ENCODE assay signal across 8 cellular contexts in the genomic region with DNA sequence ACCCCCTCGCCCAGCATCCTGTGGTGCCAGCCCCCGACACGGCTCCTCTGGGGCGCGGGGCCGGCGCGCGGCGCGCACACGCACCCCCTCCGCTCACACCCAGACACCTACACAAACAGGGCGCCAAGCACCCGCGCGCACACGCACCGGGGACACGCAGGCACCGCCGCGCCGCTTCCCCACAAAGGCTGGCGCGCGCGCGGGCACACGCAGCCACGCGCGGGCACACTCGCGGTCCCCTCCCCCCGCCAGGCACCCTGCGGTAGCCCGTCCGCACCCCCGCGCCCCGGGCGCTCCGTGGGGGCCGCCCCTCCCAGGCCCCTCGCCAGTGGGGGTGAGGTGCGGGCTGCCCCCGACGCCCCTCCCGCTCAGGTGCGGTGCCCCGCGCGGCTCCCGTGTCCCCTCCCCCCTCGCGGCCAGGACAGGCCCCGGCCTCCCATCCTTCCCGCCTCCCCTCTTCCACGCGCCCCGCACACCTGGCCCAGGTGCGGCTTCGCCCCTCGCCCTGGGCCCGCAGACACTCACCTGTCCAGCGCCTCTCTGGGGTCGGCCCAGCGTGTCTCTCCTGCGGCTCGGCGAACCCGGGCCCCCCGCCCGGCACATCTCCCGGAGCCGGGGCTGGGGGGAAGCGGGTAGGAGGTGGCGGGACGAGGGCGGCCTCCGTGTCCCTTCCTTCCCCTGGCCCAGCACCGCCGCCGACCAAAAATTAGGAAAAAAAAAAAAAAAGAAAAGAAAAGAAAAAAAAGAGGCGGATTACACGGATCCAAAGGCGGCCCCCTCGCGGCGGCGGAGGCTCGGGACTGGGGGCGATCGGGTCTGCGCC. TPM values are rescaled to one million over a fixed set of nuclear protein-coding genes. Genes with fewer than 3 reads are reported as not detected.
A peak's percentile ranks its signal among the peaks of the same experiment; 100 is the strongest.
DNase-seq lines count a peak whose midpoint lies in the region; ATAC-seq and TF ChIP-seq lines count a peak whose summit lies in the region.
"Not testable (repeated sequence)": the region's sequence is repeated elsewhere in the genome, so short reads cannot be mapped to it uniquely, and the experiment has no call there.

A gene (minus strand): TSS at position 710 of the 823 bp plus-strand sequence. CDS start 22,567 bp downstream, outside the sequence.

- H3K27ac ChIP-seq in HUES6 (ENCODE audit: low read depth, low read length) (peak within 1 kb of the TSS; percentile 79), layer of hippocampus (ENCODE audit: low read depth, low read length) (peak within 1 kb of the TSS; percentile 62)

- not testable (repeated sequence) for DNase-seq in BE2C; activated naive CD8-positive, alpha-beta T cell treated with anti-CD3 and anti-CD28 coated beads for 36 hours; epithelial cell of esophagus (ENCODE audit: low read depth)
- DNase-seq in T-cell (peak in 19 of 34 experiments; percentile 23 to 46 (median 36)), nucleus accumbens (lab: John Stamatoyannopoulos, UW) (peak in 29 of 56 donors; percentile 10 to 75 (median 33))

- H3K9ac ChIP-seq in HUES6 (ENCODE audit: low read length): peak within 1 kb of the TSS; percentile 79

- H3K4me1 Mint-ChIP-seq in T-cell: peaks cover 42 to 56% (median 50%) of the 10 kb centered on the region in 3 donors
- H3K4me1 Mint-ChIP-seq in activated naive CD8-positive, alpha-beta T cell treated with anti-CD3 and anti-CD28 coated beads for 36 hours: peaks cover 33% of the 10 kb centered on the region
- H3K4me1 Mint-ChIP-seq in stimulated activated naive CD8-positive, alpha-beta T cell treated with anti-CD3 and anti-CD28 coated beads, Interleukin-15, Interleukin-2, amounts not matched to agents 100 ng/mL and 50 ng/mL, for 24 hours (ENCODE audit: low read depth): peaks cover 35% of the 10 kb centered on the region

- H3K27ac Mint-ChIP-seq in T-cell: peak within 1 kb of the TSS; percentile 81 to 93
- peak within 1 kb of the TSS; percentile 81 for H3K27ac Mint-ChIP-seq in activated naive CD8-positive, alpha-beta T cell treated with anti-CD3 and anti-CD28 coated beads for 36 hours
- H3K27ac Mint-ChIP-seq in stimulated activated naive CD8-positive, alpha-beta T cell treated with anti-CD3 and anti-CD28 coated beads, Interleukin-15, Interleukin-2, amounts not matched to agents 100 ng/mL and 50 ng/mL, for 24 hours: peak within 1 kb of the TSS; percentile 77

- H3K4me3 ChIP-seq in BE2C (ENCODE audit: low read depth, low read length) (peak within 1 kb of the TSS; percentile 63), HUES6 (ENCODE audit: low read depth, low read length) (peak within 1 kb of the TSS; percentile 83), epithelial cell of esophagus (ENCODE audit: low read length) (peak within 1 kb of the TSS; percentile 50)

- H3K4me1 ChIP-seq in BE2C: not testable (repeated sequence)
- H3K4me1 ChIP-seq in HUES6 (ENCODE audit: control insufficient read depth, insufficient read depth, low read length): peaks cover 11% of the 10 kb centered on the region

- not testable (repeated sequence) for TF ChIP-seq CTCF in BE2C (IDR thresholded peaks at IDR 0.05; ENCODE audit: low read depth, low read length); epithelial cell of esophagus (IDR thresholded peaks at IDR 0.05; ENCODE audit: insufficient read depth, low read depth, low read length, missing control alignments)

- peaks cover 0 to 18% of the 10 kb centered on the region in 2 donors for H3K27me3 Mint-ChIP-seq in T-cell
- H3K27me3 Mint-ChIP-seq in activated naive CD8-positive, alpha-beta T cell treated with anti-CD3 and anti-CD28 coated beads for 36 hours: peaks cover 33% of the 10 kb centered on the region
- peaks cover 28% of the 10 kb centered on the region for H3K27me3 Mint-ChIP-seq in stimulated activated naive CD8-positive, alpha-beta T cell treated with anti-CD3 and anti-CD28 coated beads, Interleukin-15, Interleukin-2, amounts not matched to agents 100 ng/mL and 50 ng/mL, for 24 hours

- not testable (repeated sequence) for H3K36me3 Mint-ChIP-seq in T-cell; activated naive CD8-positive, alpha-beta T cell treated with anti-CD3 and anti-CD28 coated beads for 36 hours; stimulated activated naive CD8-positive, alpha-beta T cell treated with anti-CD3 and anti-CD28 coated beads, Interleukin-15, Interleukin-2, amounts not matched to agents 100 ng/mL and 50 ng/mL, for 24 hours (ENCODE audit: low read depth)

- POLR2A ChIA-PET in T-cell (lab: Charles Lee): interaction anchor here in 1 of 2 donors (0.6 kb wide), 1 partner anchor 174 kb away, joined by 3 read pairs; a partner anchor contains a TSS

- peak in 2 of 4 experiments; percentile 6 to 13 for ATAC-seq in T-cell (replicated peaks in 1 of 4)

- H3K27me3 ChIP-seq in BE2C; layer of hippocampus (ENCODE audit: control insufficient read depth, insufficient read depth, low read length): not testable (repeated sequence)
- peaks cover 12% of the 10 kb centered on the region; the same call in 1 of the 2 replicates for H3K27me3 ChIP-seq in HUES6 (ENCODE audit: control insufficient read depth, insufficient read depth, low read length)

- not testable (repeated sequence) for H3K9me3 Mint-ChIP-seq in T-cell; activated naive CD8-positive, alpha-beta T cell treated with anti-CD3 and anti-CD28 coated beads for 36 hours; stimulated activated naive CD8-positive, alpha-beta T cell treated with anti-CD3 and anti-CD28 coated beads, Interleukin-15, Interleukin-2, amounts not matched to agents 100 ng/mL and 50 ng/mL, for 24 hours

- H3K4me3 Mint-ChIP-seq in T-cell: peak within 1 kb of the TSS; percentile 90 to 97 (median 90)
- peak within 1 kb of the TSS; percentile 87 for H3K4me3 Mint-ChIP-seq in activated naive CD8-positive, alpha-beta T cell treated with anti-CD3 and anti-CD28 coated beads for 36 hours
- H3K4me3 Mint-ChIP-seq in stimulated activated naive CD8-positive, alpha-beta T cell treated with anti-CD3 and anti-CD28 coated beads, Interleukin-15, Interleukin-2, amounts not matched to agents 100 ng/mL and 50 ng/mL, for 24 hours: peak within 1 kb of the TSS; percentile 84

- CTCF ChIA-PET in T-cell (lab: Charles Lee): interaction anchor here in 1 of 2 donors (0.6 kb wide), 1 partner anchor 600 kb away, joined by 4 read pairs; no protein-coding TSS in a partner anchor

- H3K36me3 ChIP-seq in BE2C; HUES6 (ENCODE audit: control insufficient read depth, insufficient read depth, low read length): not testable (repeated sequence)

- not testable (repeated sequence) for H3K9me3 ChIP-seq in BE2C; HUES6 (ENCODE audit: control insufficient read depth, insufficient read depth, low read depth, low read length)

RNA-seq across cellular contexts. Expression of the gene that starts here (rescaled TPM):
- polyA plus RNA-seq in BE2C (2012; ENCODE audit: insufficient read depth, insufficient read length, low read depth): 69.0 TPM
- 10 to 100 TPM; 19.9 to 31.2 (median 28.0) TPM for total RNA-seq in T-cell
- 1 to 10 TPM; 8.5 to 9.5 TPM for total RNA-seq in activated naive CD8-positive, alpha-beta T cell treated with anti-CD3 and anti-CD28 coated beads for 36 hours
